In genomic region chr12:65106948-65107347, GRCh38 we compare ENCODE assay signal across 10 cellular contexts. TPM values are rescaled to one million over a fixed set of nuclear protein-coding genes. Genes with fewer than 3 reads are reported as not detected.
DNase-seq lines count a peak whose midpoint lies in the region; ATAC-seq, FAIRE-seq and TF ChIP-seq lines count a peak whose summit lies in the region.
"Had no signal": no experiment of that assay in that cellular context is flagged by ENCODE, and none has a peak within 500 bp of the region (broad histone marks: within the 10 kb centered on the region; RNA-seq: fewer than 3 reads in every experiment).

No MANE protein-coding gene starts in this region.

- ATAC-seq in psoas muscle, result no peak
- ATAC-seq in GM18870 (IDR thresholded peaks at IDR 0.05; ENCODE audit: unreplicated experiment), result no peak
- no peak for ATAC-seq in HG02610 (IDR thresholded peaks at IDR 0.05; ENCODE audit: unreplicated experiment)

- no peaks in the 10 kb centered on the region for H3K4me1 ChIP-seq in hepatocyte (ENCODE audit: insufficient read depth)
- no peaks in the 10 kb centered on the region for H3K4me1 ChIP-seq in psoas muscle

- H2AFZ ChIP-seq in SU-DHL-6 (ENCODE audit: low read depth, low read length, severe bottlenecking), result no peak overlapping the region
- no peak overlapping the region for H2AFZ ChIP-seq in hepatocyte

- intact Hi-C loops in psoas muscle (cut with DNase I), result loop anchor here in 1 of 2 donors (5.0 kb wide), 1 partner anchor 215 kb away; no protein-coding TSS in a partner anchor

- TF ChIP-seq CTCF in AG09309 (IDR thresholded peaks at IDR 0.05; ENCODE audit: control insufficient read depth, insufficient read depth, low read depth, low read length, missing control alignments) (peak; percentile 28), GM10248 (IDR thresholded peaks at IDR 0.05; ENCODE audit: control extremely low read depth, extremely low read depth, low read depth, missing control alignments) (peak; percentile 21), SU-DHL-6 (IDR thresholded peaks at IDR 0.05; ENCODE audit: insufficient read depth, low read length, poor library complexity, severe bottlenecking) (peak; percentile 35), hepatocyte (IDR thresholded peaks at IDR 0.05; ENCODE audit: poor library complexity) (peak; percentile 50), psoas muscle (IDR thresholded peaks at IDR 0.05) (no peak)

- H3K9me2 ChIP-seq in SU-DHL-6 (replicated peaks; ENCODE audit: insufficient read depth, low read length) (no peaks in the 10 kb centered on the region), hepatocyte (replicated peaks; ENCODE audit: insufficient read depth) (no peaks in the 10 kb centered on the region)

- H3K9me3 ChIP-seq in SU-DHL-6 (ENCODE audit: insufficient read depth, low read length), result no peaks in the 10 kb centered on the region
- H3K9me3 ChIP-seq in hepatocyte (ENCODE audit: low read depth), result no peaks in the 10 kb centered on the region
- no peaks in the 10 kb centered on the region for H3K9me3 ChIP-seq in psoas muscle

- no peaks in the 10 kb centered on the region for H3F3A ChIP-seq in SU-DHL-6 (ENCODE audit: insufficient read depth)

- CTCF ChIA-PET in GM10248 (lab: Yijun Ruan, JAX), result interaction anchor here (0.7 to 8.6 kb wide), 24 partner anchors 8 to 315 kb away, joined by 3 to 57 read pairs (median 5); partner anchors contain the start of gene WIF1

- POLR2A ChIA-PET in GM10248 (lab: Yijun Ruan, JAX), result no interaction called here

- FAIRE-seq in HTR-8/SVneo (lab: Jason Lieb, UNC), result no peak

- H3K27me3 ChIP-seq in SU-DHL-6 (ENCODE audit: low read length), result no peaks in the 10 kb centered on the region
- no peaks in the 10 kb centered on the region for H3K27me3 ChIP-seq in hepatocyte
- H3K27me3 ChIP-seq in psoas muscle (ENCODE audit: insufficient read depth in 3 of 3, low read length in 2 of 3), result peaks cover 0 to 4% (median 0%) of the 10 kb centered on the region in 3 donors

- no peaks in the 10 kb centered on the region for H4K20me1 ChIP-seq in SU-DHL-6 (ENCODE audit: low read depth, low read length)
- H4K20me1 ChIP-seq in hepatocyte (ENCODE audit: insufficient read depth, poor library complexity, severe bottlenecking), result no peaks in the 10 kb centered on the region

- DNase-seq in AG09309 (ENCODE audit: low read depth) (no peak), GM10248 (ENCODE audit: extremely low spot score) (peak; percentile 13), hepatocyte (ENCODE audit: low spot score) (no peak), psoas muscle (no peak), HTR-8/SVneo (ENCODE audit: insufficient read length, low spot score) (no peak)

- no peak overlapping the region for H3K4me2 ChIP-seq in SU-DHL-6 (ENCODE audit: low read depth, low read length, poor library complexity, severe bottlenecking)
- H3K4me2 ChIP-seq in hepatocyte, result no peak overlapping the region

- H3K79me2 ChIP-seq in SU-DHL-6 (ENCODE audit: insufficient read depth, low read length), result no peaks in the 10 kb centered on the region
- no peaks in the 10 kb centered on the region for H3K79me2 ChIP-seq in hepatocyte

- H3K9ac ChIP-seq in SU-DHL-6 (ENCODE audit: low read length), result no peak overlapping the region

- no peak overlapping the region for H3K4me3 ChIP-seq in AG09309 (ENCODE audit: control insufficient read depth, low read depth, low read length)
- H3K4me3 ChIP-seq in SU-DHL-6 (ENCODE audit: insufficient read depth, low read length, poor library complexity, severe bottlenecking), result no peak overlapping the region
- H3K4me3 ChIP-seq in hepatocyte, result no peak overlapping the region
- no peak overlapping the region for H3K4me3 ChIP-seq in psoas muscle

- H3K27ac ChIP-seq in SU-DHL-6 (ENCODE audit: low read depth, low read length) (no peak overlapping the region), hepatocyte (no peak overlapping the region), psoas muscle (no peak overlapping the region)

- H3K36me3 ChIP-seq in SU-DHL-6 (ENCODE audit: low read length) (no peaks in the 10 kb centered on the region), hepatocyte (replicated peaks; ENCODE audit: insufficient read depth, low read depth) (no peaks in the 10 kb centered on the region), psoas muscle (ENCODE audit: insufficient read depth in 1 of 2, low read depth in 1 of 2) (no peaks in the 10 kb centered on the region)

RNA-seq across cellular contexts. Expression of gene WIF1, which starts 14.2 kb away (rescaled TPM):
- total RNA-seq in hepatocyte (4.3 and 5.5 TPM in 2 replicates), psoas muscle (not detected)
- polyA plus RNA-seq in hepatocyte (2.2 and 4.7 TPM in 2 replicates), psoas muscle (under 1 TPM in 1 of 3 donors, not detected in 2; 0.03 TPM)
- total RNA-seq: mononuclear cell had no signal
- polyA plus RNA-seq: IgD-negative memory B cell had no signal
